In genomic region chr1:210373878-210374599, GRCh38 we compare ENCODE assay signal across 9 cellular contexts. TPM values are rescaled to one million over a fixed set of nuclear protein-coding genes. Genes with fewer than 3 reads are reported as not detected.
DNase-seq lines count a peak whose midpoint lies in the region; ATAC-seq and TF ChIP-seq lines count a peak whose summit lies in the region.
"Had no signal": no experiment of that assay in that cellular context is flagged by ENCODE, and none has a peak within 500 bp of the region (broad histone marks: within the 10 kb centered on the region; RNA-seq: fewer than 3 reads in every experiment).

No MANE protein-coding gene starts in this region.

- TF ChIP-seq CTCF in GM23338 (conservative IDR thresholded peaks at IDR 0.05; ENCODE audit: low read depth in 2 of 2) = peak; percentile 99
- TF ChIP-seq CTCF in KMS-11 (conservative IDR thresholded peaks at IDR 0.05; ENCODE audit: low read depth, low read length) = peak; percentile 99

- H3K27me3 ChIP-seq in GM23338 (ENCODE audit: insufficient read depth) (peaks cover 4% of the 10 kb centered on the region; the same call in 1 of the 2 replicates), KMS-11 (ENCODE audit: insufficient read depth, low read depth) (no peaks in the 10 kb centered on the region)
- H3K27me3 ChIP-seq: BLaER1 had no signal

- ATAC-seq in GM23338 = peak; percentile 86

- H2AFZ ChIP-seq in GM23338 (no peak overlapping the region), KMS-11 (ENCODE audit: low read depth) (peak overlapping the region; percentile 4; the same call in 1 of the 2 replicates)

- no peaks in the 10 kb centered on the region for H3K79me2 ChIP-seq in GM23338 (replicated peaks; ENCODE audit: insufficient read depth)
- H3K79me2 ChIP-seq in KMS-11 (ENCODE audit: insufficient read depth, low read depth) = no peaks in the 10 kb centered on the region

- H3K27ac ChIP-seq in GM23338 (ENCODE audit: low read depth) (no peak overlapping the region; the same call in 1 of the 2 replicates), KMS-11 (peak overlapping the region; percentile 92)
- H3K27ac ChIP-seq: BLaER1 had no signal

- H3K27ac Mint-ChIP-seq in GM23338 = peak overlapping the region; percentile 100

- H3K4me1 ChIP-seq in GM23338 (ENCODE audit: insufficient read depth) (peaks cover 23% of the 10 kb centered on the region), KMS-11 (ENCODE audit: low read depth, poor library complexity, severe bottlenecking) (peaks cover 38% of the 10 kb centered on the region)
- H3K4me1 ChIP-seq: BLaER1 had no signal

- no peaks in the 10 kb centered on the region for H3K9me2 ChIP-seq in GM23338 (ENCODE audit: insufficient read depth)

- H4K20me1 ChIP-seq in GM23338 (replicated peaks; ENCODE audit: insufficient read depth) (no peaks in the 10 kb centered on the region), KMS-11 (ENCODE audit: insufficient read depth) (no peaks in the 10 kb centered on the region)
- H4K20me1 ChIP-seq: BLaER1 had no signal

- H3K27me3 Mint-ChIP-seq in GM23338 (ENCODE audit: insufficient read depth, low read depth, poor library complexity) = peaks cover 18% of the 10 kb centered on the region

- no peaks in the 10 kb centered on the region for H3K9me3 Mint-ChIP-seq in GM23338

- 0 out of 2 replicates have a peak, but pooled peaks cover 2% of the 10 kb centered on the region for H3F3A ChIP-seq in GM23338 (replicated peaks; ENCODE audit: low read depth)

- no peak overlapping the region for H3K4me2 ChIP-seq in GM23338
- peak overlapping the region; percentile 32 for H3K4me2 ChIP-seq in KMS-11
- H3K4me2 ChIP-seq: BLaER1 had no signal

- H3K36me3 Mint-ChIP-seq in GM23338 (ENCODE audit: low read depth) = no peaks in the 10 kb centered on the region

- H3K4me1 Mint-ChIP-seq in GM23338 = peaks cover 43% of the 10 kb centered on the region

- H3K4me3 Mint-ChIP-seq in GM23338 = peak overlapping the region; percentile 51; the same call in 2 of the 3 replicates

- DNase-seq in NCI-H1105 treated with DMSO at 0.1 percent for 48 hours (lab: John Stamatoyannopoulos, UW) (peak; percentile 21), NCI-H1105 (lab: John Stamatoyannopoulos, UW) (no peak), GM23338 (ENCODE audit: low spot score) (peak; percentile 97), T follicular helper cell (ENCODE audit: low read depth) (peak; percentile 43), astrocyte of the hippocampus (ENCODE audit: low read depth, low spot score) (peak; percentile 96), islet precursor cell (peak; percentile 93)
- peak; percentile 38 to 70 (median 58) for DNase-seq in stimulated activated CD4-positive, alpha-beta T cell treated with anti-CD3 and anti-CD28 coated beads, TNF-alpha, amount 100 ng/mL, for 24 hours (ENCODE audit: low read depth in 3 of 3)

- peak overlapping the region; percentile 80 for H3K9ac ChIP-seq in KMS-11
- H3K9ac ChIP-seq: BLaER1 had no signal

- H3K4me3 ChIP-seq in GM23338 = no peak overlapping the region
- H3K4me3 ChIP-seq in KMS-11 (IDR thresholded peaks at IDR 0.05; ENCODE audit: insufficient read depth, low read depth, low read length) = peak overlapping the region; percentile 62
- H3K4me3 ChIP-seq: BLaER1 had no signal

- H3K36me3 ChIP-seq in GM23338 (ENCODE audit: insufficient read depth) (no peaks in the 10 kb centered on the region), KMS-11 (ENCODE audit: insufficient read depth) (no peaks in the 10 kb centered on the region)
- H3K36me3 ChIP-seq: BLaER1 had no signal

TF ChIP-seq in GM23338, 12 proteins besides CTCF, POLR2A, EP300 and RAD21 (continues in another document):
- TF ChIP-seq POLR2AphosphoS5 (IDR thresholded peaks at IDR 0.05; ENCODE audit: low read depth) (peak; percentile 99), NANOG (IDR thresholded peaks at IDR 0.05; ENCODE audit: borderline replicate concordance) (peak; percentile 96), ZNF331 (CRISPR knock-in tag; IDR thresholded peaks at IDR 0.05; ENCODE audit: low read depth) (no peak), ZNF462 (CRISPR knock-in tag; IDR thresholded peaks at IDR 0.05) (no peak; the same call in 1 of the 2 replicates), STAT1 (IDR thresholded peaks at IDR 0.05; ENCODE audit: unreplicated experiment) (no peak), EZH2phosphoT487 (IDR thresholded peaks at IDR 0.05; ENCODE audit: unreplicated experiment) (no peak), REST (IDR thresholded peaks at IDR 0.05; ENCODE audit: unreplicated experiment) (no peak), ZNF114 (CRISPR knock-in tag; IDR thresholded peaks at IDR 0.05) (no peak)

RNA-seq across cellular contexts. Expression of gene HHAT, which starts 45.3 kb away (rescaled TPM):
- 0.54 and 0.66 TPM in 2 replicates for total RNA-seq in GM23338 (2014; rRNA removed; shearing (Covaris generic))
- polyA plus RNA-seq in GM23338 (2016; fragmentation: Nextera tagmentation; extraction: Ambion mirVana) = 0.11 and 0.17 TPM in 2 replicates
